Comparison of ENCODE assay signal across 21 cellular contexts in genomic region chr17:33786478-33786877, GRCh38.
"Had no signal": no experiment of that assay in that cellular context is flagged by ENCODE, and none has a peak within 500 bp of the region (broad histone marks: within the 10 kb centered on the region; RNA-seq: fewer than 3 reads in every experiment).

No MANE protein-coding gene starts in this region.

- H3K79me2 ChIP-seq: parathyroid adenoma had no signal

- H2AFZ ChIP-seq: neural progenitor cell, parathyroid adenoma had no signal

- H3K27me3 ChIP-seq: colonic mucosa, gastrocnemius medialis, neural progenitor cell had no signal

- H3K4me3 ChIP-seq: colonic mucosa, gastrocnemius medialis, neural progenitor cell, prostate gland, sigmoid colon had no signal

- H3K9me3 ChIP-seq: colonic mucosa, gastrocnemius medialis, prostate gland, sigmoid colon had no signal

- H3K4me2 ChIP-seq: neural progenitor cell had no signal

- ATAC-seq: esophagus mucosa; gastrocnemius medialis; naive thymus-derived CD4-positive, alpha-beta T cell; right cardiac atrium had no signal

- DNase-seq: central memory CD4-positive, alpha-beta T cell; colonic mucosa; effector CD8-positive, alpha-beta T cell; endodermal cell; foreskin fibroblast; hippocampal formation; immature natural killer cell; islet precursor cell; kidney glomerular epithelial cell; mesendoderm; midbrain; naive thymus-derived CD4-positive, alpha-beta T cell; sigmoid colon; stimulated activated CD4-positive, alpha-beta T cell treated with anti-CD3 and anti-CD28 coated beads, Interleukin-4, amount 100 ng/mL, for 4 hours had no signal

- H3K9ac ChIP-seq: neural progenitor cell, parathyroid adenoma had no signal

- H3K27ac ChIP-seq: colonic mucosa, epithelial cell of prostate, gastrocnemius medialis, neural progenitor cell, parathyroid adenoma, prostate gland, sigmoid colon had no signal

- H3K4me1 ChIP-seq: colonic mucosa, gastrocnemius medialis, neural progenitor cell, parathyroid adenoma, prostate gland, sigmoid colon had no signal

- H3K36me3 ChIP-seq: colonic mucosa, gastrocnemius medialis, neural progenitor cell, prostate gland, sigmoid colon had no signal
